ENCODE assay signal across 8 cellular contexts in the genomic region with DNA sequence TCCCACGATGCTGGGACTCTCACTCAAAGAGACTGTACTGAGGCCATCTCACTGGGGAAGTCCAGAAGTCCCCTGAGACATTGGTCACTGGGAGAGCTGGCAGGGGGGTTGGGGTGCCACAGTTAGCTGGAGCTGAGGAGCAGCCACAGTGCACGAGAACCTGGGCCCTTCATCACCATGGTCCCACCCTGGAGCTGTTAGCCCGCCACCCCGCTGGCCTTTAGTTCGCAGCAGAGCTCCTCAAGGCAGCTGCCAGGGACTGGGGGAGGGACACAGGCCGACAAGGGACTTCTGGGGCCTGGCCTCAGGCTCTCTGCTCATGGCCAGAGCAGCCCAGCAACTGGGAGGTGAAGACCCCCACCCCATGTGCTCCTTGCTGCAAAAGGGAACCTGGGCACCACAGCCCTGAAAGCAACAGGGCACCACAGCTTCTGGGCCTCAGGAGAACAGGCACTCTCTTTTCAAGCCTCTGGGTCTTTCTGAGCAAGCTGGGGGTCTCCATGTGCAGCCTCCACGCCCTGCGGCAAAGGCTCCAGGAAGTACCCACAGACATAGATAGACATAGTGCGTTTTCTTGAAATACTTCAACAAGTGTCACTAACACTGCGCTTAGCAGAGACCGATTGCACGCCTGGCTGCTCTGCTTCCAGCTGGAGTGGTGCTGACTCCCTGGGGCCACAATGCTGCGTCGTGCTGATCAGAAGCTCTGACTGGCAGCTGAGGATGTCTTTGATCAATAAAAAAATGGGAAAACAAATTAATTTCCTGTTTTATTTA. TPM values are rescaled to one million over a fixed set of nuclear protein-coding genes. Genes with fewer than 3 reads are reported as not detected.
DNase-seq lines count a peak whose midpoint lies in the region; ATAC-seq and TF ChIP-seq lines count a peak whose summit lies in the region.

No MANE protein-coding gene starts in this region.

- intact Hi-C loops in naive thymus-derived CD4-positive, alpha-beta T cell (cut with micrococcal nuclease): no loop called here

- POLR2A ChIA-PET in WTC11 (lab: Charles Lee): no interaction called here
- POLR2A ChIA-PET in naive thymus-derived CD4-positive, alpha-beta T cell (lab: Charles Lee): interaction anchor here (0.6 kb wide), 1 partner anchor 9 kb away, joined by 3 read pairs; no protein-coding TSS in a partner anchor

- no peak overlapping the region for H3K4me3 ChIP-seq in naive thymus-derived CD4-positive, alpha-beta T cell (ENCODE audit: low read length)

- no peaks in the 10 kb centered on the region for H3K9me3 ChIP-seq in naive thymus-derived CD4-positive, alpha-beta T cell (ENCODE audit: control insufficient read depth in 2 of 3, low read length in 3 of 3)

- no peaks in the 10 kb centered on the region for H3K9me3 Mint-ChIP-seq in activated T-cell treated with anti-CD3 and anti-CD28 coated beads, Interleukin-2, amount 50 U/mL, for 4 hours
- no peaks in the 10 kb centered on the region for H3K9me3 Mint-ChIP-seq in activated T-cell treated with anti-CD3 and anti-CD28 coated beads, Interleukin-2, amount 50 U/mL, for 24 hours
- no peaks in the 10 kb centered on the region for H3K9me3 Mint-ChIP-seq in WTC11
- peaks cover 0 to 2% of the 10 kb centered on the region in 2 donors for H3K9me3 Mint-ChIP-seq in stimulated activated naive B cell treated with anti-CD40 and anti-IgM and Interleukin-4, amounts not matched to agents 10 μg/mL and 1 μg/mL and 100 μg/mL, for 72 hours
- H3K9me3 Mint-ChIP-seq in naive thymus-derived CD4-positive, alpha-beta T cell: peaks cover 0 to 1% (median 0%) of the 10 kb centered on the region in 11 donors

- CTCF ChIA-PET in WTC11 (lab: Charles Lee): interaction anchor here (0.5 to 1.2 kb wide), 2 partner anchors 10 to 140 kb away, joined by 4 to 6 read pairs; no protein-coding TSS in a partner anchor
- CTCF ChIA-PET in naive thymus-derived CD4-positive, alpha-beta T cell (lab: Charles Lee): interaction anchor here (0.5 to 0.7 kb wide), 2 partner anchors 23 to 504 kb away, joined by 3 read pairs; no protein-coding TSS in a partner anchor

- H3K27ac ChIP-seq in naive thymus-derived CD4-positive, alpha-beta T cell (ENCODE audit: low read depth, low read length): no peak overlapping the region

- H3K27me3 ChIP-seq in naive thymus-derived CD4-positive, alpha-beta T cell (ENCODE audit: control insufficient read depth in 2 of 2, insufficient read depth in 2 of 2, low read length in 2 of 2): no peaks in the 10 kb centered on the region

- no peaks in the 10 kb centered on the region for H3K36me3 ChIP-seq in naive thymus-derived CD4-positive, alpha-beta T cell (ENCODE audit: control insufficient read depth in 2 of 3, insufficient read depth in 3 of 3, low read length in 3 of 3)

- no peaks in the 10 kb centered on the region for H3K27me3 Mint-ChIP-seq in activated T-cell treated with anti-CD3 and anti-CD28 coated beads, Interleukin-2, amount 50 U/mL, for 4 hours (ENCODE audit: low read depth)
- no peaks in the 10 kb centered on the region for H3K27me3 Mint-ChIP-seq in activated T-cell treated with anti-CD3 and anti-CD28 coated beads, Interleukin-2, amount 50 U/mL, for 24 hours
- no peaks in the 10 kb centered on the region for H3K27me3 Mint-ChIP-seq in WTC11 (ENCODE audit: low read depth)
- H3K27me3 Mint-ChIP-seq in stimulated activated naive B cell treated with anti-CD40 and anti-IgM and Interleukin-4, amounts not matched to agents 10 μg/mL and 1 μg/mL and 100 μg/mL, for 72 hours: no peaks in the 10 kb centered on the region
- H3K27me3 Mint-ChIP-seq in naive thymus-derived CD4-positive, alpha-beta T cell: no peaks in the 10 kb centered on the region

- H3K4me1 ChIP-seq in naive thymus-derived CD4-positive, alpha-beta T cell (ENCODE audit: control insufficient read depth in 2 of 2, insufficient read depth in 2 of 2, low read length in 2 of 2): no peaks in the 10 kb centered on the region

- no peaks in the 10 kb centered on the region for H3K4me1 Mint-ChIP-seq in activated T-cell treated with anti-CD3 and anti-CD28 coated beads, Interleukin-2, amount 50 U/mL, for 4 hours (ENCODE audit: low read depth)
- no peaks in the 10 kb centered on the region for H3K4me1 Mint-ChIP-seq in activated T-cell treated with anti-CD3 and anti-CD28 coated beads, Interleukin-2, amount 50 U/mL, for 24 hours (ENCODE audit: low read depth)
- H3K4me1 Mint-ChIP-seq in WTC11: peaks cover 15% of the 10 kb centered on the region
- peaks cover 68 to 94% of the 10 kb centered on the region in 2 donors for H3K4me1 Mint-ChIP-seq in stimulated activated naive B cell treated with anti-CD40 and anti-IgM and Interleukin-4, amounts not matched to agents 10 μg/mL and 1 μg/mL and 100 μg/mL, for 72 hours
- peaks cover 0 to 3% (median 0%) of the 10 kb centered on the region in 7 donors for H3K4me1 Mint-ChIP-seq in naive thymus-derived CD4-positive, alpha-beta T cell

- ATAC-seq in activated T-cell treated with anti-CD3 and anti-CD28 coated beads, Interleukin-2, amount 50 U/mL, for 4 hours: no peak
- peak; percentile 45 for ATAC-seq in HG02759 (IDR thresholded peaks at IDR 0.05; ENCODE audit: unreplicated experiment)
- ATAC-seq in WTC11: no peak
- ATAC-seq in stimulated activated naive B cell treated with anti-CD40 and anti-IgM and Interleukin-4, amounts not matched to agents 10 μg/mL and 1 μg/mL and 100 μg/mL, for 72 hours (replicated peaks): peak; percentile 70 to 73
- ATAC-seq in naive thymus-derived CD4-positive, alpha-beta T cell: no peak
- no peak for ATAC-seq in HG03139 (IDR thresholded peaks at IDR 0.05; ENCODE audit: unreplicated experiment)

- DNase-seq in activated T-cell treated with anti-CD3 and anti-CD28 coated beads, Interleukin-2, amount 50 U/mL, for 4 hours: no peak
- no peak for DNase-seq in activated T-cell treated with anti-CD3 and anti-CD28 coated beads, Interleukin-2, amount 50 U/mL, for 24 hours
- DNase-seq in WTC11 (ENCODE audit: low spot score): peak; percentile 5
- DNase-seq in stimulated activated naive B cell treated with anti-CD40 and anti-IgM and Interleukin-4, amounts not matched to agents 10 μg/mL and 1 μg/mL and 100 μg/mL, for 72 hours: peak; percentile 74
- DNase-seq in H4 (ENCODE audit: low spot score): no peak
- DNase-seq in naive thymus-derived CD4-positive, alpha-beta T cell: no peak

- TF ChIP-seq CTCF in WTC11 (IDR thresholded peaks at IDR 0.05): no peak

- H3K36me3 Mint-ChIP-seq in activated T-cell treated with anti-CD3 and anti-CD28 coated beads, Interleukin-2, amount 50 U/mL, for 4 hours (ENCODE audit: insufficient read depth): no peaks in the 10 kb centered on the region
- no peaks in the 10 kb centered on the region for H3K36me3 Mint-ChIP-seq in activated T-cell treated with anti-CD3 and anti-CD28 coated beads, Interleukin-2, amount 50 U/mL, for 24 hours (ENCODE audit: low read depth)
- H3K36me3 Mint-ChIP-seq in WTC11: no peaks in the 10 kb centered on the region
- peaks cover 25 to 50% of the 10 kb centered on the region in 2 donors for H3K36me3 Mint-ChIP-seq in stimulated activated naive B cell treated with anti-CD40 and anti-IgM and Interleukin-4, amounts not matched to agents 10 μg/mL and 1 μg/mL and 100 μg/mL, for 72 hours
- no peaks in the 10 kb centered on the region for H3K36me3 Mint-ChIP-seq in naive thymus-derived CD4-positive, alpha-beta T cell

- no peak overlapping the region for H3K27ac Mint-ChIP-seq in activated T-cell treated with anti-CD3 and anti-CD28 coated beads, Interleukin-2, amount 50 U/mL, for 24 hours
- 0 out of 2 replicates have a peak overlapping the region, but pooled peaks have one; percentile 49 for H3K27ac Mint-ChIP-seq in WTC11
- H3K27ac Mint-ChIP-seq in stimulated activated naive B cell treated with anti-CD40 and anti-IgM and Interleukin-4, amounts not matched to agents 10 μg/mL and 1 μg/mL and 100 μg/mL, for 72 hours: peak overlapping the region; percentile 97
- no peak overlapping the region for H3K27ac Mint-ChIP-seq in naive thymus-derived CD4-positive, alpha-beta T cell

- peak overlapping the region; percentile 33 for H3K4me3 Mint-ChIP-seq in activated T-cell treated with anti-CD3 and anti-CD28 coated beads, Interleukin-2, amount 50 U/mL, for 4 hours
- H3K4me3 Mint-ChIP-seq in activated T-cell treated with anti-CD3 and anti-CD28 coated beads, Interleukin-2, amount 50 U/mL, for 24 hours: no peak overlapping the region
- H3K4me3 Mint-ChIP-seq in WTC11: no peak overlapping the region
- H3K4me3 Mint-ChIP-seq in stimulated activated naive B cell treated with anti-CD40 and anti-IgM and Interleukin-4, amounts not matched to agents 10 μg/mL and 1 μg/mL and 100 μg/mL, for 72 hours: peak overlapping the region; percentile 78 to 81
- H3K4me3 Mint-ChIP-seq in naive thymus-derived CD4-positive, alpha-beta T cell: no peak overlapping the region

TF ChIP-seq in WTC11, 78 proteins besides CTCF, POLR2A, EP300 and RAD21 (continues in another document):
- TF ChIP-seq NFE2L1 (CRISPR knock-in tag; IDR thresholded peaks at IDR 0.05) (no peak), ZNF423 (CRISPR knock-in tag; IDR thresholded peaks at IDR 0.05) (no peak), SP1 (CRISPR knock-in tag; conservative IDR thresholded peaks at IDR 0.05) (no peak)
- TF ChIP-seq, protein P1, sequence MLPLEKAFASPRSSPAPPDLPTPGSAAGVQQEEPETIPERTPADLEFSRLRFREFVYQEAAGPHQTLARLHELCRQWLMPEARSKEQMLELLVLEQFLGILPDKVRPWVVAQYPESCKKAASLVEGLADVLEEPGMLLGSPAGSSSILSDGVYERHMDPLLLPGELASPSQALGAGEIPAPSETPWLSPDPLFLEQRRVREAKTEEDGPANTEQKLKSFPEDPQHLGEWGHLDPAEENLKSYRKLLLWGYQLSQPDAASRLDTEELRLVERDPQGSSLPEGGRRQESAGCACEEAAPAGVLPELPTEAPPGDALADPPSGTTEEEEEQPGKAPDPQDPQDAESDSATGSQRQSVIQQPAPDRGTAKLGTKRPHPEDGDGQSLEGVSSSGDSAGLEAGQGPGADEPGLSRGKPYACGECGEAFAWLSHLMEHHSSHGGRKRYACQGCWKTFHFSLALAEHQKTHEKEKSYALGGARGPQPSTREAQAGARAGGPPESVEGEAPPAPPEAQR (CRISPR knock-in tag; IDR thresholded peaks at IDR 0.05): no peak
- TF ChIP-seq, protein P2, sequence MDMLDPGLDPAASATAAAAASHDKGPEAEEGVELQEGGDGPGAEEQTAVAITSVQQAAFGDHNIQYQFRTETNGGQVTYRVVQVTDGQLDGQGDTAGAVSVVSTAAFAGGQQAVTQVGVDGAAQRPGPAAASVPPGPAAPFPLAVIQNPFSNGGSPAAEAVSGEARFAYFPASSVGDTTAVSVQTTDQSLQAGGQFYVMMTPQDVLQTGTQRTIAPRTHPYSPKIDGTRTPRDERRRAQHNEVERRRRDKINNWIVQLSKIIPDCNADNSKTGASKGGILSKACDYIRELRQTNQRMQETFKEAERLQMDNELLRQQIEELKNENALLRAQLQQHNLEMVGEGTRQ (CRISPR knock-in tag; IDR thresholded peaks at IDR 0.05): no peak

RNA-seq across cellular contexts. Expression of a gene that starts 46.0 kb away (rescaled TPM):
- 1 to 10 TPM; 2.7 to 3.7 (median 3.2) TPM for total RNA-seq in activated T-cell treated with anti-CD3 and anti-CD28 coated beads, Interleukin-2, amount 50 U/mL, for 4 hours
- 31.1 to 39.7 TPM (median 34.9 TPM) in 3 replicates for total RNA-seq in WTC11 (2021)
- total RNA-seq in H4 (2014; rRNA removed; shearing (Covaris generic)): 4.5 and 6.1 TPM in 2 replicates
- 10 to 100 TPM in 1 of 5 experiments, 1 to 10 TPM in 4; 1.9 to 14.4 (median 3.2) TPM for total RNA-seq in naive thymus-derived CD4-positive, alpha-beta T cell
- under 1 TPM; 0.18 to 0.31 TPM for polyA plus RNA-seq in naive thymus-derived CD4-positive, alpha-beta T cell

Comparison
In these comparisons a context has a peak if more than half of its experiments do, and no peak if none do; other contexts are left out.
1. H3K4me3 Mint-ChIP-seq: peak in activated T-cell treated with anti-CD3 and anti-CD28 coated beads, Interleukin-2, amount 50 U/mL, for 4 hours (single experiment) and stimulated activated naive B cell treated with anti-CD40 and anti-IgM and Interleukin-4, amounts not matched to agents 10 μg/mL and 1 μg/mL and 100 μg/mL, for 72 hours (2 of 2); none in activated T-cell treated with anti-CD3 and anti-CD28 coated beads, Interleukin-2, amount 50 U/mL, for 24 hours (single experiment), WTC11 (single experiment) and naive thymus-derived CD4-positive, alpha-beta T cell (0 of 10).
2. ATAC-seq: peak in HG02759 (single experiment) and stimulated activated naive B cell treated with anti-CD40 and anti-IgM and Interleukin-4, amounts not matched to agents 10 μg/mL and 1 μg/mL and 100 μg/mL, for 72 hours (2 of 2); none in activated T-cell treated with anti-CD3 and anti-CD28 coated beads, Interleukin-2, amount 50 U/mL, for 4 hours (0 of 2), WTC11 (single experiment), naive thymus-derived CD4-positive, alpha-beta T cell (single experiment) and HG03139 (single experiment).
3. DNase-seq: peak in WTC11 (single experiment) and stimulated activated naive B cell treated with anti-CD40 and anti-IgM and Interleukin-4, amounts not matched to agents 10 μg/mL and 1 μg/mL and 100 μg/mL, for 72 hours (single experiment); none in activated T-cell treated with anti-CD3 and anti-CD28 coated beads, Interleukin-2, amount 50 U/mL, for 4 hours (single experiment), activated T-cell treated with anti-CD3 and anti-CD28 coated beads, Interleukin-2, amount 50 U/mL, for 24 hours (single experiment), H4 (single experiment) and naive thymus-derived CD4-positive, alpha-beta T cell (0 of 9).
4. H3K27ac Mint-ChIP-seq: peak in WTC11 (single experiment) and stimulated activated naive B cell treated with anti-CD40 and anti-IgM and Interleukin-4, amounts not matched to agents 10 μg/mL and 1 μg/mL and 100 μg/mL, for 72 hours (single experiment); none in activated T-cell treated with anti-CD3 and anti-CD28 coated beads, Interleukin-2, amount 50 U/mL, for 24 hours (single experiment) and naive thymus-derived CD4-positive, alpha-beta T cell (0 of 9).